Comparison of ENCODE assay signal across 17 cellular contexts in the genomic region with DNA sequence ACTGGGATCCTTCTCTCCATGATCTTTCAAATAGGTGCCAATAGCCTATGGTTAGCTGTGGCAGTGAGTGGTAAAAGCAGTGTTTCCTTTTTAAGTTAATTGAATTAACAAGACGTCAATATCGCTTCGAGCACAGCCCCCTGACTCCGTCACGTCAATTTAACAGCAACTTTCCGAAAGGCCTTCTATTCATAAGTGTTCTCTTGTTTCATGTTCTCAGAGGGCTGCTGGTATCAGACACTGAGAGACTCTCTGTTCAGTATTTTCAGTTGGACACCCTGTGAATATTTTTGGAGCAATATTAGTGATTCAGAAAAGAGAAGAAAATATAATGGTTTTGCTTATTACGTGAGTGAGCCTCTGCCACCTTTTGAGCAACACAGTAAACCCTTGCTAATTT.
DNase-seq lines count a peak whose midpoint lies in the region; ATAC-seq lines count a peak whose summit lies in the region.
"Had no signal": no experiment of that assay in that cellular context is flagged by ENCODE, and none has a peak within 500 bp of the region (broad histone marks: within the 10 kb centered on the region; RNA-seq: fewer than 3 reads in every experiment).

No MANE protein-coding gene starts in this region.

- no peaks in the 10 kb centered on the region for H3K9me3 Mint-ChIP-seq in activated T-cell treated with anti-CD3 and anti-CD28 coated beads, Interleukin-2, amount 50 U/mL, for 72 hours
- H3K9me3 Mint-ChIP-seq: GM23338, H9 had no signal

- no peaks in the 10 kb centered on the region for H3K36me3 Mint-ChIP-seq in activated T-cell treated with anti-CD3 and anti-CD28 coated beads, Interleukin-2, amount 50 U/mL, for 72 hours (ENCODE audit: insufficient read depth in 2 of 2)
- H3K36me3 Mint-ChIP-seq: CD4-positive, alpha-beta memory T cell had no signal

- H3K4me1 Mint-ChIP-seq in activated T-cell treated with anti-CD3 and anti-CD28 coated beads, Interleukin-2, amount 50 U/mL, for 72 hours (ENCODE audit: low read depth) = no peaks in the 10 kb centered on the region
- H3K4me1 Mint-ChIP-seq: CD4-positive, alpha-beta memory T cell; GM23338; H9 had no signal

- H3K27me3 Mint-ChIP-seq in activated T-cell treated with anti-CD3 and anti-CD28 coated beads, Interleukin-2, amount 50 U/mL, for 72 hours (ENCODE audit: low read depth) = no peaks in the 10 kb centered on the region

- DNase-seq in epidermal melanocyte (ENCODE audit: insufficient read length, low spot score) = peak; percentile 38
- DNase-seq in globus pallidus (ENCODE audit: low spot score) = peak; percentile 31
- peak; percentile 61 for DNase-seq in pons (ENCODE audit: low spot score)
- no peak for DNase-seq in activated T-cell treated with anti-CD3 and anti-CD28 coated beads, Interleukin-2, amount 50 U/mL, for 72 hours
- DNase-seq in NCI-H69 (lab: John Stamatoyannopoulos, UW) = no peak
- DNase-seq: C1 segment of cervical spinal cord; Calu3; CD4-positive, alpha-beta memory T cell; COR-L47; DMS79; EL; GDM1; H9 had no signal

- no peak overlapping the region for H3K4me3 Mint-ChIP-seq in activated T-cell treated with anti-CD3 and anti-CD28 coated beads, Interleukin-2, amount 50 U/mL, for 72 hours
- H3K4me3 Mint-ChIP-seq: CD4-positive, alpha-beta memory T cell; GM23338; H9 had no signal

- ATAC-seq in activated T-cell treated with anti-CD3 and anti-CD28 coated beads, Interleukin-2, amount 50 U/mL, for 72 hours (replicated peaks in 1 of 2) = no peak
- no peak for ATAC-seq in GM19467 (IDR thresholded peaks at IDR 0.05; ENCODE audit: unreplicated experiment)
- ATAC-seq: GM12878, GM23338, HCT116 had no signal

- H3K27ac Mint-ChIP-seq in activated T-cell treated with anti-CD3 and anti-CD28 coated beads, Interleukin-2, amount 50 U/mL, for 72 hours = no peak overlapping the region
- H3K27ac Mint-ChIP-seq: CD4-positive, alpha-beta memory T cell; GM23338 had no signal

Comparison
In these comparisons a context has a peak if more than half of its experiments do, and no peak if none do; other contexts are left out.
1. DNase-seq: peak in epidermal melanocyte (single experiment), globus pallidus (single experiment) and pons (single experiment); none in activated T-cell treated with anti-CD3 and anti-CD28 coated beads, Interleukin-2, amount 50 U/mL, for 72 hours (0 of 2) and NCI-H69 (single experiment).